ENCODE assay signal across 1 cellular context in genomic region chrX:270848-271367, GRCh38.
TF ChIP-seq lines count a peak whose summit lies in the region.

No MANE protein-coding gene starts in this region.

TF ChIP-seq in HepG2, 621 proteins besides CTCF, POLR2A, EP300 and RAD21 (continued from another document and continues in another):
- TF ChIP-seq NFKBIZ (CRISPR knock-in tag; IDR thresholded peaks at IDR 0.05) (no peak), ZNF484 (CRISPR knock-in tag; IDR thresholded peaks at IDR 0.05; ENCODE audit: borderline replicate concordance, low read depth) (no peak), THAP8 (CRISPR knock-in tag; IDR thresholded peaks at IDR 0.05; ENCODE audit: borderline replicate concordance) (no peak), HOXA9 (CRISPR knock-in tag; IDR thresholded peaks at IDR 0.05; ENCODE audit: borderline replicate concordance) (no peak), ATF4 (CRISPR knock-in tag; IDR thresholded peaks at IDR 0.05) (no peak), CSRNP2 (CRISPR knock-in tag; conservative IDR thresholded peaks at IDR 0.05; ENCODE audit: low read depth) (no peak), RXRB (CRISPR knock-in tag; IDR thresholded peaks at IDR 0.05; ENCODE audit: borderline replicate concordance) (peak; percentile 88), ZNF512B (CRISPR knock-in tag; IDR thresholded peaks at IDR 0.05; ENCODE audit: borderline replicate concordance) (0 out of 2 replicates have a peak, but pooled peaks have one; percentile 48), NR2F1 (CRISPR knock-in tag; IDR thresholded peaks at IDR 0.05) (peak; percentile 77 to 78), SRF (IDR thresholded peaks at IDR 0.05; ENCODE audit: low read depth, low read length) (no peak), TERF1 (CRISPR knock-in tag; IDR thresholded peaks at IDR 0.05) (no peak), SIX1 (CRISPR knock-in tag; IDR thresholded peaks at IDR 0.05; ENCODE audit: borderline replicate concordance) (no peak), HMGA1 (CRISPR knock-in tag; conservative IDR thresholded peaks at IDR 0.05) (no peak), DMAP1 (CRISPR knock-in tag; IDR thresholded peaks at IDR 0.05) (no peak), ZNF746 (CRISPR knock-in tag; IDR thresholded peaks at IDR 0.05) (peak; percentile 75; the same call in 1 of the 2 replicates), FOXP4 (CRISPR knock-in tag; IDR thresholded peaks at IDR 0.05) (0 out of 2 replicates have a peak, but pooled peaks have one; percentile 32), ZNF280B (CRISPR knock-in tag; IDR thresholded peaks at IDR 0.05; ENCODE audit: borderline replicate concordance) (no peak), ZBTB46 (CRISPR knock-in tag; IDR thresholded peaks at IDR 0.05; ENCODE audit: borderline replicate concordance) (no peak), ZNF362 (CRISPR knock-in tag; IDR thresholded peaks at IDR 0.05; ENCODE audit: borderline replicate concordance) (no peak), TGIF2 (CRISPR knock-in tag; IDR thresholded peaks at IDR 0.05) (no peak), ZNF333 (CRISPR knock-in tag; IDR thresholded peaks at IDR 0.05; ENCODE audit: borderline replicate concordance) (no peak), ZNF781 (CRISPR knock-in tag; IDR thresholded peaks at IDR 0.05; ENCODE audit: borderline replicate concordance, not compliant biosample characterization) (no peak), DNMT3B (CRISPR knock-in tag; conservative IDR thresholded peaks at IDR 0.05) (no peak), ZSCAN22 (CRISPR knock-in tag; IDR thresholded peaks at IDR 0.05) (no peak), ZNF570 (CRISPR knock-in tag; IDR thresholded peaks at IDR 0.05; ENCODE audit: borderline replicate concordance) (no peak), HIVEP1 (CRISPR knock-in tag; IDR thresholded peaks at IDR 0.05) (no peak), ZNF292 (CRISPR knock-in tag; IDR thresholded peaks at IDR 0.05; ENCODE audit: borderline replicate concordance, low read depth) (no peak), FOXK1 (CRISPR knock-in tag; IDR thresholded peaks at IDR 0.05; ENCODE audit: borderline replicate concordance, low read depth) (no peak), ZNF350 (CRISPR knock-in tag; IDR thresholded peaks at IDR 0.05; ENCODE audit: borderline replicate concordance, low read depth) (0 out of 2 replicates have a peak, but pooled peaks have one; percentile 16), RAD51 (IDR thresholded peaks at IDR 0.05; ENCODE audit: borderline replicate concordance) (no peak), ATF1 (CRISPR knock-in tag; IDR thresholded peaks at IDR 0.05) (no peak), ZSCAN31 (CRISPR knock-in tag; IDR thresholded peaks at IDR 0.05; ENCODE audit: low read depth) (no peak), SIN3B (IDR thresholded peaks at IDR 0.05; ENCODE audit: low read length) (no peak), ZBTB1 (CRISPR knock-in tag; IDR thresholded peaks at IDR 0.05; ENCODE audit: borderline replicate concordance) (no peak), UBTF (CRISPR knock-in tag; IDR thresholded peaks at IDR 0.05) (no peak; the same call in 1 of the 2 replicates), ZNF777 (CRISPR knock-in tag; IDR thresholded peaks at IDR 0.05) (no peak), SALL1 (CRISPR knock-in tag; IDR thresholded peaks at IDR 0.05) (peak; percentile 81), RBAK (CRISPR knock-in tag; IDR thresholded peaks at IDR 0.05) (no peak), MAZ (IDR thresholded peaks at IDR 0.05; ENCODE audit: borderline replicate concordance, low read depth, low read length) (no peak), MAZ (CRISPR knock-in tag; IDR thresholded peaks at IDR 0.05; ENCODE audit: low read depth) (no peak), FOSL2 (CRISPR knock-in tag; IDR thresholded peaks at IDR 0.05) (no peak), SETDB1 (CRISPR knock-in tag; IDR thresholded peaks at IDR 0.05; ENCODE audit: borderline replicate concordance) (no peak)
